ENCODE assay signal across 27 cellular contexts in the genomic region with DNA sequence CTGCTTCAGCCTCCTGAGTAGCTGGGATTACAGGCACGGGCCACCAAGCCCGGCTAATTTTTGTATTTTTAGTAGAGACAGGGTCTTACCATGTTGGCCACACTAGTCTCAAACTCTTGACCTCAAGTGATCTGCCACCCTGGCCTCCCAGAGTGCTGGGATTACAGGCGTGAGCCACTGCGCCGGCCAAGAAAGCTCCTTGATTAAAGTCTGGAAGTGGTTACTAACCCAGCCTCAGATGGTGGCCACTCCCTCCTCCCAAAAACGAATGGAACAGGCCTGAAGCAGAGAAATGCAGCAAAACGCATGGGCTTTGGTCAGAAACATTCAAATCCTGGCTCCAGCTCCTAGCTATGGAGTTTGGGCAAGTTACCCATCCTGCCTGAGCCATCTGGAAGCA. TPM values are rescaled to one million over a fixed set of nuclear protein-coding genes. Genes with fewer than 3 reads are reported as not detected.
A peak's percentile ranks its signal among the peaks of the same experiment; 100 is the strongest.
DNase-seq lines count a peak whose midpoint lies in the region; ATAC-seq and TF ChIP-seq lines count a peak whose summit lies in the region.
"Had no signal": no experiment of that assay in that cellular context is flagged by ENCODE, and none has a peak within 500 bp of the region (broad histone marks: within the 10 kb centered on the region; RNA-seq: fewer than 3 reads in every experiment).

No MANE protein-coding gene starts in this region.

- H3K27me3 ChIP-seq in thyroid gland: no peaks in the 10 kb centered on the region
- H3K27me3 ChIP-seq: pancreas, SJSA1, spleen had no signal

- no peaks in the 10 kb centered on the region for H3K9me3 ChIP-seq in thyroid gland
- H3K9me3 ChIP-seq: pancreas, SJSA1, spleen had no signal

- intact Hi-C loops in Right ventricle myocardium superior (cut with DNase I): no loop called here
- intact Hi-C loops in left cardiac atrium (cut with DNase I): no loop called here
- intact Hi-C loops in thyroid gland (cut with DNase I): no loop called here

- H3K4me3 ChIP-seq in thyroid gland (replicated peaks in 1 of 3): no peak overlapping the region
- H3K4me3 ChIP-seq: pancreas, SJSA1, spleen had no signal

- WGBS in thyroid gland, 2 donors: 52 to 53% methylated on average over 6 of the region's 7 CpGs

- ATAC-seq in Right ventricle myocardium superior (ENCODE audit: poor library complexity) (no peak), left cardiac atrium (no peak)
- ATAC-seq: activated CD8-positive, alpha-beta T cell treated with anti-CD3 and anti-CD28 coated beads, Interleukin-2, amount 10 ng/mL, durations not matched to agents 7 days and 5 days; natural killer cell; pancreas; stimulated activated effector memory CD8-positive, alpha-beta T cell treated with anti-CD3 and anti-CD28 coated beads, Interleukin-12 subunit alpha, Interleukin-12 subunit beta, amount 100 ng/mL, for 72 hours; T-cell had no signal

- no peaks in the 10 kb centered on the region for H3K4me1 ChIP-seq in thyroid gland
- H3K4me1 ChIP-seq: pancreas, SJSA1, spleen had no signal

- peak; percentile 36 for DNase-seq in Right ventricle myocardium superior
- no peak for DNase-seq in left cardiac atrium
- peak; percentile 79 for DNase-seq in fibroblast of peridontal ligament (ENCODE audit: extremely low read depth)
- DNase-seq in thyroid gland: peak; percentile 15 to 33
- no peak for DNase-seq in NCI-H1694 (lab: John Stamatoyannopoulos, UW)
- no peak for DNase-seq in C1 segment of cervical spinal cord (lab: John Stamatoyannopoulos, UW)
- DNase-seq: activated CD4-positive, alpha-beta T cell treated with anti-CD3 and anti-CD28 coated beads for 1 hour; activated CD8-positive, alpha-beta T cell treated with anti-CD3 and anti-CD28 coated beads, Interleukin-2, amount 10 ng/mL, durations not matched to agents 7 days and 5 days; activated gamma-delta T cell treated with Interleukin-2 at 50 U/mL for 16 hours; COR-L47; DMS79; effector CD8-positive, alpha-beta T cell; H9; Kasumi-1; MV-4-11; natural killer cell; NCI-H146; NCI-H2171 treated with DMSO at 0.1 percent for 48 hours; NCI-H526; spleen; stimulated activated CD4-positive, alpha-beta T cell treated with anti-CD3 and anti-CD28 coated beads, Interleukin-2, amount 100 ng/mL, for 48 hours; T-cell had no signal

- peaks cover 28 to 30% of the 10 kb centered on the region in 2 donors for H3K36me3 ChIP-seq in thyroid gland

- no peak for TF ChIP-seq POLR2A in thyroid gland (IDR thresholded peaks at IDR 0.05)

- H3K27ac ChIP-seq in thyroid gland: no peak overlapping the region
- H3K27ac ChIP-seq: pancreas, SJSA1, spleen had no signal

- TF ChIP-seq CTCF in thyroid gland (IDR thresholded peaks at IDR 0.05): no peak

RNA-seq across cellular contexts. Expression of a gene that starts 11.3 kb away (rescaled TPM):
- total RNA-seq in Right ventricle myocardium superior (10.6 TPM), left cardiac atrium (10 to 100 TPM; 33.0 to 47.3 TPM), thyroid gland (10 to 100 TPM; 42.2 to 75.3 (median 60.4) TPM)
- total RNA-seq: activated CD8-positive, alpha-beta T cell treated with anti-CD3 and anti-CD28 coated beads, Interleukin-2, amount 10 ng/mL, durations not matched to agents 7 days and 5 days had no signal

RNA-seq across cellular contexts. Expression of a gene that starts 11.9 kb away (rescaled TPM):
- 14.7 TPM for total RNA-seq in Right ventricle myocardium superior
- total RNA-seq in left cardiac atrium: 10 to 100 TPM; 27.8 to 42.1 TPM
- total RNA-seq in thyroid gland: 100 to 1,000 TPM in 2 of 4 donors, 10 to 100 TPM in 2; 97.3 to 132 (median 110) TPM

RNA-seq across cellular contexts. Expression of a gene that starts 12.3 kb away (rescaled TPM):
- total RNA-seq in Right ventricle myocardium superior: 6.7 TPM
- 10 to 100 TPM; 12.0 to 13.8 TPM for total RNA-seq in left cardiac atrium
- total RNA-seq in thyroid gland: 10 to 100 TPM; 24.5 to 59.2 (median 34.9) TPM

RNA-seq across cellular contexts. Expression of a gene that starts 13.5 kb away (rescaled TPM):
- total RNA-seq in Right ventricle myocardium superior (not detected), left cardiac atrium (under 1 TPM; 0.18 to 0.32 TPM), thyroid gland (1 to 10 TPM in 1 of 4 donors, under 1 TPM in 1, not detected in 2; 0.33 to 1.6 TPM)
- total RNA-seq: A172; activated CD8-positive, alpha-beta T cell treated with anti-CD3 and anti-CD28 coated beads, Interleukin-2, amount 10 ng/mL, durations not matched to agents 7 days and 5 days; epithelial cell of proximal tubule; natural killer cell; pancreas; SJSA1; T-cell had no signal

RNA-seq across cellular contexts. Expression of a gene that starts 37.6 kb away (rescaled TPM):
- 195 TPM for total RNA-seq in Right ventricle myocardium superior
- total RNA-seq in left cardiac atrium: 100 to 1,000 TPM; 117 to 139 TPM
- 100 to 1,000 TPM; 127 to 356 (median 250) TPM for total RNA-seq in thyroid gland

Comparison
In these comparisons a context has a peak if more than half of its experiments do, and no peak if none do; other contexts are left out.
1. DNase-seq: peak in Right ventricle myocardium superior (single experiment), fibroblast of peridontal ligament (single experiment) and thyroid gland (2 of 2); none in left cardiac atrium (single experiment), NCI-H1694 (single experiment) and C1 segment of cervical spinal cord (0 of 14).